Comparison of ENCODE assay signal across 12 cellular contexts in the genomic region with DNA sequence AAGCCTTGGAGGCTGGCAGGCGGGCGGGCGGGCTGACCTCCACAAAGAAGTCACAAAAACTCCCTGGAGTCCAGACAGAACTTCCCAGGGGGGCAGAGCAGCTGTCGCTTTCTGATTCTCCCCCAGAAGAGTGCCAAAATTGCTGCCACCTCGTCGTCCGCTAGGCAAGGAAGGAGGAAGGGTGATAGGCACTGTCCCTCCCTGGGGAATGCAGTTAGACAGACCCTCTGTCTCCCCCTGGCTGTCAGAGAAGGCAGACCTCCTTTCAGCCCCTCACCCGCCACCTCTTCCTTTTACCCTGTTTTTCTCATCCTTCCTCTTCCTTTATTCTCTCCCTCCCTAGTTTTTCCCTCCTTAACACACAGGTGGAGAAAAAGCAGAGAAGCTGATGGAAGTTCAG. TPM values are rescaled to one million over a fixed set of nuclear protein-coding genes. Genes with fewer than 3 reads are reported as not detected.
A peak's percentile ranks its signal among the peaks of the same experiment; 100 is the strongest.
DNase-seq lines count a peak whose midpoint lies in the region; ATAC-seq and TF ChIP-seq lines count a peak whose summit lies in the region.
"Had no signal": no experiment of that assay in that cellular context is flagged by ENCODE, and none has a peak within 500 bp of the region (broad histone marks: within the 10 kb centered on the region; RNA-seq: fewer than 3 reads in every experiment).

No MANE protein-coding gene starts in this region.

- H3K4me3 ChIP-seq in Panc1 (ENCODE audit: low read depth in 2 of 2, low read length in 2 of 2) (no peak overlapping the region), psoas muscle (no peak overlapping the region)
- H3K4me3 ChIP-seq: body of pancreas, gastroesophageal sphincter had no signal

- H3K4me1 ChIP-seq in Panc1 (ENCODE audit: control insufficient read depth, insufficient read depth, low read length): no peaks in the 10 kb centered on the region
- H3K4me1 ChIP-seq in psoas muscle: no peaks in the 10 kb centered on the region
- H3K4me1 ChIP-seq: body of pancreas, gastroesophageal sphincter had no signal

- no peak overlapping the region for H3K27ac ChIP-seq in Panc1 (ENCODE audit: low read length)
- no peak overlapping the region for H3K27ac ChIP-seq in psoas muscle
- H3K27ac ChIP-seq: body of pancreas, gastroesophageal sphincter had no signal

- POLR2A ChIA-PET in Panc1 (lab: Charles Lee): no interaction called here

- peak; percentile 42 for TF ChIP-seq CTCF in GM20000 (IDR thresholded peaks at IDR 0.05; ENCODE audit: extremely low read depth, missing control alignments)
- TF ChIP-seq CTCF in Panc1 (IDR thresholded peaks at IDR 0.05): peak; percentile 60
- no peak for TF ChIP-seq CTCF in psoas muscle (IDR thresholded peaks at IDR 0.05)

- intact Hi-C loops in Panc1 (cut with micrococcal nuclease; ENCODE audit: unreplicated experiment) (no loop called here), psoas muscle (cut with DNase I) (no loop called here)

- no peaks in the 10 kb centered on the region; the same call in none of the 2 replicates for H3K27me3 ChIP-seq in Panc1 (ENCODE audit: control insufficient read depth, insufficient read depth, low read length)
- H3K27me3 ChIP-seq in psoas muscle (ENCODE audit: insufficient read depth in 3 of 3, low read length in 2 of 3): peaks cover 0 to 4% (median 3%) of the 10 kb centered on the region in 3 donors
- H3K27me3 ChIP-seq: body of pancreas had no signal

- DNase-seq in COLO829 (ENCODE audit: low spot score): peak; percentile 27
- no peak for DNase-seq in GM20000 (ENCODE audit: low spot score)
- DNase-seq in Panc1 (ENCODE audit: low read depth, low spot score): no peak
- DNase-seq in iPS-NIHi7 (ENCODE audit: extremely low spot score): peak; percentile 75
- DNase-seq in dermis blood vessel endothelial cell: no peak
- no peak for DNase-seq in cerebellar nuclear complex (lab: John Stamatoyannopoulos, UW)
- DNase-seq in psoas muscle: no peak
- DNase-seq: KG1; stimulated activated naive CD4-positive, alpha-beta T cell treated with Interleukin-2 at 50 U/mL for 16 hours had no signal

- H3K36me3 ChIP-seq in Panc1 (ENCODE audit: control insufficient read depth, insufficient read depth, low read length) (no peaks in the 10 kb centered on the region), psoas muscle (ENCODE audit: insufficient read depth in 1 of 2, low read depth in 1 of 2) (no peaks in the 10 kb centered on the region)
- H3K36me3 ChIP-seq: gastroesophageal sphincter had no signal

- no peaks in the 10 kb centered on the region for H3K9me3 ChIP-seq in Panc1 (ENCODE audit: control insufficient read depth, insufficient read depth, low read depth, low read length)
- H3K9me3 ChIP-seq in psoas muscle: no peaks in the 10 kb centered on the region
- H3K9me3 ChIP-seq: body of pancreas, gastroesophageal sphincter had no signal

- 22 to 43% (median 41%) methylated on average over 8 of the region's 8 CpGs for WGBS in psoas muscle, 3 donors

- CTCF ChIA-PET in Panc1 (lab: Charles Lee): no interaction called here

- in situ Hi-C loops in Panc1 (cut with HindIII; ENCODE audit: low pct_unique_long_range_greater_than_20kb, low sequenced_read_pairs): no loop called here

- no TSS peak for BruUV-seq in Panc1 (replicated peaks; lab: Mats Ljungman, UMichigan)

- ATAC-seq in Panc1 (no peak), GM21515 (IDR thresholded peaks at IDR 0.05; ENCODE audit: unreplicated experiment) (no peak), psoas muscle (no peak)
- ATAC-seq: body of pancreas, gastroesophageal sphincter had no signal

RNA-seq across cellular contexts. Expression of a gene that starts 18.7 kb away (rescaled TPM):
- total RNA-seq in Panc1 (2021; ENCODE audit: unreplicated experiment): not detected
- not detected for polyA plus RNA-seq in Panc1 (2012; ENCODE audit: insufficient read length)
- under 0.01 TPM in 1 of 2 replicates, not detected in the other for total RNA-seq in dermis blood vessel endothelial cell
- total RNA-seq in psoas muscle: not detected
- polyA plus RNA-seq in psoas muscle: under 1 TPM in 1 of 3 donors, not detected in 2; under 0.01 TPM

Comparison
In these comparisons a context has a peak if more than half of its experiments do, and no peak if none do; other contexts are left out.
1. DNase-seq: peak in COLO829 (single experiment) and iPS-NIHi7 (single experiment); none in GM20000 (single experiment), Panc1 (single experiment), dermis blood vessel endothelial cell (single experiment), cerebellar nuclear complex (0 of 2) and psoas muscle (0 of 2).